Comparison of ENCODE assay signal across 6 cellular contexts in the genomic region with DNA sequence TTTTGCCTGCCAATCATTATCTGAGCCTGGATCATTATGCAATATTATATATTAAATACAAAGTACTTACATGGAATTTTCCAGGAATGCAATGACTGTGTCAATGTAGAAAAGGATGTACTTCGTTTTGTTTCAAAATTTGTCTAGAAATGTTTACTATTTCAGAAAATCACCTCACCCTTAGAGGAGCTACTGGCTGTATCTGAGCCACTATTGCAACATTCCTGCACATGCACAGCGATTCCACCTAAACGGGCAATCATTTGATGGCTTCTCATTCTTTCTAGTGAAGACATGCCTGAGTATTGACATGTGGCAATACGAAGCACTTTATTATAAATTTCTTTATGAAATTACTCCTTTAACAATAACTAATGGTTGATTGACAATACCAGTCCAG.
"Had no signal": no experiment of that assay in that cellular context is flagged by ENCODE, and none has a peak within 500 bp of the region (broad histone marks: within the 10 kb centered on the region; RNA-seq: fewer than 3 reads in every experiment).

No MANE protein-coding gene starts in this region.

- H3K4me3 ChIP-seq: K562 had no signal

- ATAC-seq: HepG2, K562 had no signal

- DNase-seq: IMR-90, KBM-7, KG1 had no signal

- H3K27ac ChIP-seq: HL-60 had no signal
